Comparison of ENCODE assay signal across 9 cellular contexts in genomic region chr9:83312543-83312942, GRCh38.
"Had no signal": no experiment of that assay in that cellular context is flagged by ENCODE, and none has a peak within 500 bp of the region (broad histone marks: within the 10 kb centered on the region; RNA-seq: fewer than 3 reads in every experiment).

No MANE protein-coding gene starts in this region.

- H3K4me1 ChIP-seq: colonic mucosa, gastroesophageal sphincter, pancreas, stomach had no signal

- DNase-seq: activated naive CD4-positive, alpha-beta T cell treated with anti-CD3 and anti-CD28 coated beads, Interleukin-2, amount 10 ng/mL, durations not matched to agents 7 days and 5 days; caudate nucleus; colonic mucosa; effector CD4-positive, alpha-beta T cell; pancreas; stimulated activated CD4-positive, alpha-beta T cell treated with anti-CD3 and anti-CD28 coated beads, Interleukin-4, amount 100 ng/mL, for 24 hours; stomach had no signal

- FAIRE-seq: pancreas had no signal

- ATAC-seq: gastroesophageal sphincter, pancreas had no signal

- H3K27ac ChIP-seq: colonic mucosa, gastroesophageal sphincter, pancreas, stomach, thoracic aorta had no signal

- H3K27me3 ChIP-seq: colonic mucosa, gastroesophageal sphincter, pancreas, stomach had no signal
